ENCODE assay signal across 8 cellular contexts in the genomic region with DNA sequence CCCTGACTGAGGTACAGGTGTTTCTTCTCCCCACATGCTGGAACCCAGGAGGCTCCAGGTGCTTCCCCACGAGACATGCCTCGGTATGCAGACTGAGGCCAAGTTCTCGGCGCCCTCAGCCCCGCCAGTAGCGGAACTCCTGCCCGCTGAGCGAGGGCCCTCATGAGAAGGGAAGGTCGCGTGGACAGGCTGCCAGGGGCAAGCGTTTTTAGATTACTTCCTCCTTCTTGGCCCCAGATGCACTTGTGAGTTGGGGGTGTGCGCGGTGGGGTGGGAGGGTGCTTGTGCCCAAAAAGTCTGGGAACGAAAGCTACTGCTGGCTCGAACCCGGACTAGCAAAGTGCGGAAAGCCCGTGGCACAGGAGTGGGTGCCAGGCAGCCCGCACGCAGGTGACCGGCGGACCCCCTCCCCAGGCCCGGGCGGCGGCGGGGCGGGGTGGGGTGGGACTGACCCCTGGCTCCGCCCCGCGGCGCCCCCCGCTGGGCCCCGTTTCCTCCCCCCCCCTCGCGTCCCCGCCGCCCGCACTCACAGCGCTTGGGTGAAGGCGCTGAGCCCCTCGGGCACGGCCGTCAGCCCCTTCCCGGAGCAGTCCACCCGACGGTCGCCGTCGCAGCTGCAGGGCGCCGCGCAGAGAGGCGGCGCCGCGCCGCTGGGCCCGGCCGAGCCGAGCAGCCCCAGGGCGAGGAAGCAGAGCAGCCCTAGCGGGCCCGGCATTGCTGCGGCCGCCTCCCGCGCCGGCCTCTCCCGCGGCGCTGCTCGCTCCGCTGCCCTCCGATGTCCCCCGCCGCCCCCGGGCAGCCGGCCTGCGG. TPM values are rescaled to one million over a fixed set of nuclear protein-coding genes. Genes with fewer than 3 reads are reported as not detected.
DNase-seq lines count a peak whose midpoint lies in the region; ATAC-seq and TF ChIP-seq lines count a peak whose summit lies in the region.

No MANE protein-coding gene starts in this region.

- no peaks in the 10 kb centered on the region; the same call in 1 of the 2 replicates for H3K4me1 ChIP-seq in BE2C

- no peaks in the 10 kb centered on the region for H3K9me3 ChIP-seq in BE2C

- peak overlapping the region; percentile 52 for H3K4me3 ChIP-seq in BE2C (ENCODE audit: low read depth, low read length)
- H3K4me3 ChIP-seq in cardiac fibroblast (replicated peaks in 1 of 2; ENCODE audit: low read depth in 2 of 2, low read length in 2 of 2), result peak overlapping the region; percentile 77 to 79
- H3K4me3 ChIP-seq in kidney epithelial cell (ENCODE audit: low read depth, low read length), result peak overlapping the region; percentile 65

- CTCF ChIA-PET in RWPE1 (lab: Yijun Ruan, JAX), result interaction anchor here (1.2 kb wide), 1 partner anchor 288 kb away, joined by 3 read pairs; no protein-coding TSS in a partner anchor

- POLR2A ChIA-PET in RWPE1 (lab: Yijun Ruan, JAX; ENCODE audit: low non-redundant PET), result no interaction called here

- peak; percentile 21 for ATAC-seq in GM18861 (IDR thresholded peaks at IDR 0.05; ENCODE audit: unreplicated experiment)
- peak; percentile 44 for ATAC-seq in HG03097 (IDR thresholded peaks at IDR 0.05; ENCODE audit: low FRiP score, unreplicated experiment)

- H3K36me3 ChIP-seq in BE2C, result no peaks in the 10 kb centered on the region
- no peaks in the 10 kb centered on the region for H3K36me3 ChIP-seq in kidney epithelial cell (ENCODE audit: control insufficient read depth, insufficient read depth, low read length)

- DNase-seq in BE2C, result peak; percentile 37
- no peak for DNase-seq in RWPE1 (ENCODE audit: low spot score)
- DNase-seq in cardiac fibroblast (ENCODE audit: low read depth in 2 of 2), result peak in 1 of 2 donors; percentile 32
- DNase-seq in kidney epithelial cell (ENCODE audit: low read depth), result no peak
- DNase-seq in stimulated activated CD4-positive, alpha-beta T cell treated with anti-CD3 and anti-CD28 coated beads, Interleukin-2, amount 100 ng/mL, for 24 hours, result peak; percentile 19 to 25
- DNase-seq in kidney glomerular epithelial cell (lab: John Stamatoyannopoulos, UW), result no peak

- peak overlapping the region; percentile 83 for H3K27ac ChIP-seq in RWPE1

- H3K27me3 ChIP-seq in BE2C (no peaks in the 10 kb centered on the region), kidney epithelial cell (ENCODE audit: control insufficient read depth, insufficient read depth, low read length) (no peaks in the 10 kb centered on the region)

- TF ChIP-seq CTCF in BE2C (IDR thresholded peaks at IDR 0.05; ENCODE audit: low read depth, low read length), result no peak
- no peak for TF ChIP-seq CTCF in RWPE1 (conservative IDR thresholded peaks at IDR 0.05; ENCODE audit: low read depth)
- TF ChIP-seq CTCF in cardiac fibroblast (IDR thresholded peaks at IDR 0.05; ENCODE audit: low read depth, low read length), result no peak
- no peak for TF ChIP-seq CTCF in kidney epithelial cell (IDR thresholded peaks at IDR 0.05; ENCODE audit: insufficient read depth, low read length, poor library complexity, severe bottlenecking)

RNA-seq across cellular contexts. Expression of a gene that starts 0.8 kb away (rescaled TPM):
- 2.8 TPM for polyA plus RNA-seq in BE2C (2012; ENCODE audit: insufficient read depth, insufficient read length, low read depth)
- 15.9 and 16.2 TPM in 2 replicates for total RNA-seq in kidney epithelial cell

RNA-seq across cellular contexts. Expression of a gene that starts 34.8 kb away (rescaled TPM):
- polyA plus RNA-seq in BE2C (2012; ENCODE audit: insufficient read depth, insufficient read length, low read depth), result 4.5 TPM
- 38.4 and 41.4 TPM in 2 replicates for total RNA-seq in kidney epithelial cell

Comparison
In these comparisons a context has a peak if more than half of its experiments do, and no peak if none do; other contexts are left out.
1. DNase-seq: peak in BE2C (single experiment) and stimulated activated CD4-positive, alpha-beta T cell treated with anti-CD3 and anti-CD28 coated beads, Interleukin-2, amount 100 ng/mL, for 24 hours (2 of 2); none in RWPE1 (single experiment), kidney epithelial cell (single experiment) and kidney glomerular epithelial cell (single experiment).
2. Peak in every context shown above with its lines, with median percentiles within 50 percentile points of each other: H3K4me3 ChIP-seq.